ENCODE assay signal across 17 cellular contexts in the genomic region with DNA sequence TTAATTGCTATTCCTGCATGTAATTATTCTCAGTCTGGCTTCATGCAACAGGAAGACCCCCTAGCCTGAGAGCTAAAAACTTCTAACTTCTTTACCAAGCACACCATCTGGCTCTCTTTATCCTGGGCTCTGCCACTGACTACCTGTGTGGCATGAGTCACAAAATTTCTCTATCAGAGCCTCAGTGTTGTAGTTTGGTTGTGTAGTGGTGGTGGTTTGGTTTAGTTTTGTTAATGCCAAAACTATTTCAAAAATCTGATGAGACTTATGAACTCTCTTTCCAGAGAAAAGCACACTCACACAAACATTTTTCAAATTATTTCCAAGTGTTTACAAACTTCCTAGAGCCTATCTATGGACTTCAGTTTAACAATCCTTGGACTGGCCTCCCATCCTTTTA. TPM values are rescaled to one million over a fixed set of nuclear protein-coding genes. Genes with fewer than 3 reads are reported as not detected.
DNase-seq lines count a peak whose midpoint lies in the region; FAIRE-seq lines count a peak whose summit lies in the region.
"Had no signal": no experiment of that assay in that cellular context is flagged by ENCODE, and none has a peak within 500 bp of the region (broad histone marks: within the 10 kb centered on the region; RNA-seq: fewer than 3 reads in every experiment).

No MANE protein-coding gene starts in this region.

- CTCF ChIA-PET in CD4-positive, alpha-beta memory T cell (lab: Charles Lee; ENCODE audit: partially characterized antibody): interaction anchor here (0.8 to 10.7 kb wide), 4 partner anchors 20 to 425 kb away, joined by 3 to 174 read pairs (median 61); no protein-coding TSS in a partner anchor

- H3K36me3 Mint-ChIP-seq in activated naive CD4-positive, alpha-beta T cell treated with anti-CD3 and anti-CD28 coated beads, Interleukin-2, amount 50 U/mL, for 24 hours: no peaks in the 10 kb centered on the region
- H3K36me3 Mint-ChIP-seq in CD4-positive, alpha-beta memory T cell: no peaks in the 10 kb centered on the region
- H3K36me3 Mint-ChIP-seq: activated naive CD8-positive, alpha-beta T cell treated with anti-CD3 and anti-CD28 coated beads for 36 hours; natural killer cell treated with Interleukin-12 subunit alpha and Interleukin-12 subunit beta and Interleukin-15 and Interleukin-18, amount 100 ng/mL, for 72 hours; T-cell; WTC11 had no signal

- peak overlapping the region; percentile 62 for H3K27ac Mint-ChIP-seq in activated naive CD4-positive, alpha-beta T cell treated with anti-CD3 and anti-CD28 coated beads, Interleukin-2, amount 50 U/mL, for 24 hours
- no peak overlapping the region for H3K27ac Mint-ChIP-seq in CD4-positive, alpha-beta memory T cell
- H3K27ac Mint-ChIP-seq: activated naive CD8-positive, alpha-beta T cell treated with anti-CD3 and anti-CD28 coated beads for 36 hours; T-cell; WTC11 had no signal

- no peaks in the 10 kb centered on the region for H3K27me3 Mint-ChIP-seq in activated naive CD4-positive, alpha-beta T cell treated with anti-CD3 and anti-CD28 coated beads, Interleukin-2, amount 50 U/mL, for 24 hours
- no peaks in the 10 kb centered on the region for H3K27me3 Mint-ChIP-seq in CD4-positive, alpha-beta memory T cell
- H3K27me3 Mint-ChIP-seq: activated naive CD8-positive, alpha-beta T cell treated with anti-CD3 and anti-CD28 coated beads for 36 hours; T-cell had no signal

- H3K36me3 ChIP-seq in SJSA1: no peaks in the 10 kb centered on the region
- no peaks in the 10 kb centered on the region for H3K36me3 ChIP-seq in CD4-positive, alpha-beta memory T cell (ENCODE audit: insufficient read depth, low read length)

- H3K9me3 Mint-ChIP-seq in activated naive CD4-positive, alpha-beta T cell treated with anti-CD3 and anti-CD28 coated beads, Interleukin-2, amount 50 U/mL, for 24 hours: no peaks in the 10 kb centered on the region
- no peaks in the 10 kb centered on the region for H3K9me3 Mint-ChIP-seq in CD4-positive, alpha-beta memory T cell
- H3K9me3 Mint-ChIP-seq: natural killer cell treated with Interleukin-12 subunit alpha and Interleukin-12 subunit beta and Interleukin-15 and Interleukin-18, amount 100 ng/mL, for 72 hours; T-cell had no signal

- H3K27me3 ChIP-seq in SJSA1 (replicated peaks): peaks cover 8% of the 10 kb centered on the region; the same call in 1 of the 2 replicates
- peaks cover 5% of the 10 kb centered on the region for H3K27me3 ChIP-seq in CD4-positive, alpha-beta memory T cell (ENCODE audit: insufficient read depth, low read length)

- peak overlapping the region; percentile 85 for H3K27ac ChIP-seq in SJSA1
- H3K27ac ChIP-seq in CD4-positive, alpha-beta memory T cell (ENCODE audit: low read depth, low read length): no peak overlapping the region

- POLR2A ChIA-PET in CD4-positive, alpha-beta memory T cell (lab: Charles Lee; ENCODE audit: partially characterized antibody): interaction anchor here (1.7 kb wide), 1 partner anchor 10 kb away, joined by 5 read pairs; no protein-coding TSS in a partner anchor

- H3K4me3 Mint-ChIP-seq in activated naive CD4-positive, alpha-beta T cell treated with anti-CD3 and anti-CD28 coated beads, Interleukin-2, amount 50 U/mL, for 24 hours: no peak overlapping the region
- no peak overlapping the region for H3K4me3 Mint-ChIP-seq in CD4-positive, alpha-beta memory T cell
- H3K4me3 Mint-ChIP-seq: activated naive CD8-positive, alpha-beta T cell treated with anti-CD3 and anti-CD28 coated beads for 36 hours; natural killer cell treated with Interleukin-12 subunit alpha and Interleukin-12 subunit beta and Interleukin-15 and Interleukin-18, amount 100 ng/mL, for 72 hours; T-cell; WTC11 had no signal

- no peak for FAIRE-seq in frontal cortex (lab: Jason Lieb, UNC)

- H3K9me3 ChIP-seq in SJSA1 (replicated peaks): no peaks in the 10 kb centered on the region
- no peaks in the 10 kb centered on the region for H3K9me3 ChIP-seq in CD4-positive, alpha-beta memory T cell (ENCODE audit: control insufficient read depth in 1 of 2, low read length in 2 of 2)

- peaks cover 28% of the 10 kb centered on the region for H3K4me1 ChIP-seq in SJSA1 (replicated peaks)
- H3K4me1 ChIP-seq in CD4-positive, alpha-beta memory T cell (ENCODE audit: insufficient read depth, low read length): peaks cover 11% of the 10 kb centered on the region

- H3K4me1 Mint-ChIP-seq in activated naive CD4-positive, alpha-beta T cell treated with anti-CD3 and anti-CD28 coated beads, Interleukin-2, amount 50 U/mL, for 24 hours: peaks cover 27% of the 10 kb centered on the region
- peaks cover 7 to 19% (median 14%) of the 10 kb centered on the region in 4 donors for H3K4me1 Mint-ChIP-seq in CD4-positive, alpha-beta memory T cell
- H3K4me1 Mint-ChIP-seq: WTC11 had no signal

- no peak for DNase-seq in activated naive CD4-positive, alpha-beta T cell treated with anti-CD3 and anti-CD28 coated beads, Interleukin-2, amount 50 U/mL, for 16 hours
- DNase-seq in SJSA1 (ENCODE audit: low read depth in 1 of 2, low spot score in 2 of 2): peak; percentile 80 to 92
- DNase-seq in fibroblast of gingiva (ENCODE audit: low read depth): peak; percentile 33
- peak; percentile 13 for DNase-seq in ureter (ENCODE audit: low spot score)
- no peak for DNase-seq in frontal cortex (ENCODE audit: low spot score in 2 of 2)
- DNase-seq in NCI-H146 (lab: John Stamatoyannopoulos, UW): no peak
- DNase-seq in CD4-positive, alpha-beta memory T cell: no peak
- DNase-seq: 8988T; activated naive CD8-positive, alpha-beta T cell treated with anti-CD3 and anti-CD28 coated beads for 36 hours; NCI-H2029; NCI-H526; substantia nigra; T-cell had no signal

- intact Hi-C loops in CD4-positive, alpha-beta memory T cell (cut with micrococcal nuclease): no loop called here

- no peak overlapping the region for H3K4me3 ChIP-seq in SJSA1
- no peak overlapping the region for H3K4me3 ChIP-seq in CD4-positive, alpha-beta memory T cell (ENCODE audit: low read length in 2 of 2)

RNA-seq across cellular contexts. Expression of gene IL17RA, which starts 7.5 kb away (rescaled TPM):
- total RNA-seq in SJSA1 (2014; rRNA removed; shearing (Covaris generic)): 10.7 and 14.6 TPM in 2 replicates
- total RNA-seq in ureter: 15.4 TPM
- 2.0 TPM for total RNA-seq in frontal cortex
- total RNA-seq in CD4-positive, alpha-beta memory T cell: 10 to 100 TPM; 71.6 to 77.2 TPM
- polyA plus RNA-seq in CD4-positive, alpha-beta memory T cell: 10 to 100 TPM; 19.8 to 39.9 TPM

RNA-seq across cellular contexts. Expression of gene TMEM121B, which starts 43.9 kb away (rescaled TPM):
- 0.03 and 0.05 TPM in 2 replicates for total RNA-seq in SJSA1 (2014; rRNA removed; shearing (Covaris generic))
- total RNA-seq in ureter (0.18 TPM), frontal cortex (9.4 TPM)
- total RNA-seq in CD4-positive, alpha-beta memory T cell: under 1 TPM in 1 of 2 experiments, not detected in 1; 0.12 TPM
- not detected for polyA plus RNA-seq in CD4-positive, alpha-beta memory T cell
- total RNA-seq: MCF 10A had no signal

Comparison
In these comparisons a context has a peak if more than half of its experiments do, and no peak if none do; other contexts are left out.
1. DNase-seq: peak in SJSA1 (2 of 2), fibroblast of gingiva (single experiment) and ureter (single experiment); none in activated naive CD4-positive, alpha-beta T cell treated with anti-CD3 and anti-CD28 coated beads, Interleukin-2, amount 50 U/mL, for 16 hours (single experiment), frontal cortex (0 of 2), NCI-H146 (single experiment) and CD4-positive, alpha-beta memory T cell (0 of 5).